1 cellular context compared by ENCODE assay signal in the genomic region with DNA sequence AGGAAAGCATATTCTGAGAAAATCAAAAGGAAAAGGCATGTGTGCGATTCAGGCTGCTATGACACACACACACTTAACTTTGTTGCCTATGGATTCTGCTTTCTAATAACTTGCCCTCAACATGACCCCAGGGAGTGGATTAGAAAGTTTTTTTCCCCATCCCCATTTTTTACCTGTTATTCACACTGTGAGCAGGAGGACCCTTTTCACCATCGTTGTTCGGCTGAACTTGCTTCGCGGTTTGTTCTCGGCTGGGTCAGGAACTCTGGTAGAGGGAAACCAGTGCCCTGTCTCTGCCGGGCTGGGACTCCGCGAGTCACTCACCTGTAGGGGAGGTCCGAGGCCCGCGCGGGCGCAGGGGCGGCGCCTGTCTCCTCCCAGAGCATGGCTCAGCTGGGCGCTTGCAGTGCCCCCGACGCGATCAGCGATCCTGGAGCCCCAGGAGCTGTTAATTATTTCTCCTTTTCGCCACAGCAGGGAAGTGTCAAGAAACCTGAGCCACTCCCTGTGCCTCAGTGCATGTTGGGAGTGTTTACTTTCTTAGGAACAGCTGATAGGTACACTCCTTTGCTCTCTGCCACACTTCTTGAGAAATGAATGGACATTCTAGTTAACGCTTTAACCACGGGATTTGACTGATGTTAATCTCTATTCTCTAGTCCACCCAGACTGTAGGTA.
TF ChIP-seq lines count a peak whose summit lies in the region.

A gene with protein sequence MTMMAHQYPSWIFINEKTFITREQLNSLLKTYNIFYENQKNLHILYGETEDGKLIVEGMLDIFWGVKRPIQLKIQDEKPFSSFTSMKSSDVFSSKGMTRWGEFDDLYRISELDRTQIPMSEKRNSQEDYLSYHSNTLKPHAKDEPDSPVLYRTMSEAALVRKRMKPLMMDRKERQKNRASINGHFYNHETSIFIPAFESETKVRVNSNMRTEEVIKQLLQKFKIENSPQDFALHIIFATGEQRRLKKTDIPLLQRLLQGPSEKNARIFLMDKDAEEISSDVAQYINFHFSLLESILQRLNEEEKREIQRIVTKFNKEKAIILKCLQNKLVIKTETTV (minus strand): TSS at position 322 of the 678 bp plus-strand sequence. CDS start 8,641 bp downstream, outside the sequence.

TF ChIP-seq in HCT116, 20 proteins besides CTCF, POLR2A, EP300 and RAD21 (continued from another document):
- TF ChIP-seq ZNF274 (IDR thresholded peaks at IDR 0.05; ENCODE audit: low read depth, low read length) (no peak), CEBPB (IDR thresholded peaks at IDR 0.05; ENCODE audit: low read depth) (0 out of 2 replicates have a peak, but pooled peaks have one; percentile 29), SIN3A (IDR thresholded peaks at IDR 0.05; ENCODE audit: low read depth) (peak; percentile 64; the same call in 1 of the 2 replicates), ATF3 (IDR thresholded peaks at IDR 0.05) (no peak), EGR1 (IDR thresholded peaks at IDR 0.05; ENCODE audit: low read depth) (no peak)
